In the genomic region with DNA sequence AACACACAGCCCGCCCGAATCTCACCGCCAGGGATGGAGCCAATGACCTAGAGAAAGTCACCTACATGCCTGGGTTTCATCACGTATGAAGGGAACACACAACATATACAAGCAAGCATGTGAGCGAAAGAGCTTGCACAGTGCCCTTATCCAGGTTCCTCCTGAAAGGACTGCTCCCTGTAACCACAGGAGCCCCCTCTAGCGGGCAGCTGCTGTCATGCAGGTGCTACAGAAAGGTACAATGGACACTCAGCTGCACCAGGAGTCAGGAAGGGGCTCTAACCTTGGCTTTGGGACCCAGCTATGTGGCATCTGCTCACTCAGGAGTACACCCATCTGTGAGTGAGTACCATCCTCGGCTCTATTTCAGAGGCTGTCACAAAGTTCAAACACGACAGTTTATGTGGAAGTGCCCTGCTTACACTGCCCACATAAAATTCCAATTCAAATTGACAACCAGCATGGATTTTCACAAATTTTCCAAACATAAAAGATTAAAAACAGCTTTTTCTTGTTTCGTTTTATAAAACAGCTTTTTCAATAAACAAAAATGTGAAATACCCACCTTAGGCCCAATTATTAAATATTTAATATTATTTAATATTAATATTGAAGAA, we compare ENCODE assay signal across 8 cellular contexts. TPM values are rescaled to one million over a fixed set of nuclear protein-coding genes. Genes with fewer than 3 reads are reported as not detected.
DNase-seq lines count a peak whose midpoint lies in the region; ATAC-seq and TF ChIP-seq lines count a peak whose summit lies in the region.

No MANE protein-coding gene starts in this region.

- H3K27me3 ChIP-seq in ascending aorta (no peaks in the 10 kb centered on the region), iPS DF 6.9 (ENCODE audit: control insufficient read depth, insufficient read depth, low read length) (no peaks in the 10 kb centered on the region)

- H3K27ac ChIP-seq in ascending aorta (no peak overlapping the region), iPS DF 6.9 (ENCODE audit: low read length) (no peak overlapping the region)

- H3K9me3 ChIP-seq in ascending aorta: no peaks in the 10 kb centered on the region
- no peaks in the 10 kb centered on the region for H3K9me3 ChIP-seq in iPS DF 6.9 (ENCODE audit: control insufficient read depth, insufficient read depth, low read length)

- ATAC-seq in GM21576 (IDR thresholded peaks at IDR 0.05; ENCODE audit: unreplicated experiment) (no peak), HG03045 (IDR thresholded peaks at IDR 0.05; ENCODE audit: unreplicated experiment) (no peak)

- H3K36me3 ChIP-seq in ascending aorta: peaks cover 42 to 45% of the 10 kb centered on the region in 2 donors
- H3K36me3 ChIP-seq in iPS DF 6.9 (ENCODE audit: control insufficient read depth, insufficient read depth, low read length): peaks cover 32% of the 10 kb centered on the region

- peak; percentile 29 to 67 (median 57) for TF ChIP-seq CTCF in ascending aorta (IDR thresholded peaks at IDR 0.05)

- intact Hi-C loops in ascending aorta (cut with DNase I): loop anchor here (10.0 kb wide), 1 partner anchor 557 kb away; no protein-coding TSS in a partner anchor

- no peak overlapping the region for H3K4me3 ChIP-seq in ascending aorta
- no peak overlapping the region for H3K4me3 ChIP-seq in iPS DF 6.9 (ENCODE audit: low read length)

- WGBS in iPS DF 6.9 (ENCODE audit: insufficient coverage, insufficient read length): 100% methylated on average over 1 of the region's 9 CpGs

- peaks cover 0 to 10% of the 10 kb centered on the region in 2 donors for H3K4me1 ChIP-seq in ascending aorta
- H3K4me1 ChIP-seq in iPS DF 6.9 (ENCODE audit: control insufficient read depth, insufficient read depth, low read length): no peaks in the 10 kb centered on the region

- DNase-seq in ELF-1 (ENCODE audit: low read depth, low spot score) (peak; percentile 80), LoVo (ENCODE audit: low spot score) (peak; percentile 47), T follicular helper cell (ENCODE audit: low read depth) (peak; percentile 55), ascending aorta (ENCODE audit: low spot score in 2 of 2) (no peak), iPS DF 6.9 (ENCODE audit: low read depth, low spot score) (peak; percentile 58)
- peak; percentile 79 for DNase-seq in stimulated activated CD4-positive, alpha-beta T cell treated with anti-CD3 and anti-CD28 coated beads, Interleukin-15, amount 100 ng/mL, for 24 hours

RNA-seq across cellular contexts. Expression of gene NDUFA10, which starts 3.5 kb away (rescaled TPM):
- total RNA-seq in ascending aorta: 96.9 TPM

RNA-seq across cellular contexts. Expression of gene OR6B2, which starts 8.6 kb away (rescaled TPM):
- total RNA-seq in ascending aorta: not detected

RNA-seq across cellular contexts. Expression of gene OR6B3, which starts 31.7 kb away (rescaled TPM):
- total RNA-seq in ascending aorta: not detected

Comparison
In these comparisons a context has a peak if more than half of its experiments do, and no peak if none do; other contexts are left out.
1. DNase-seq: peak in ELF-1 (single experiment), LoVo (single experiment), T follicular helper cell (single experiment), iPS DF 6.9 (single experiment) and stimulated activated CD4-positive, alpha-beta T cell treated with anti-CD3 and anti-CD28 coated beads, Interleukin-15, amount 100 ng/mL, for 24 hours (single experiment); none in ascending aorta (0 of 2).